1 cellular context compared by ENCODE assay signal in genomic region chr11:62855571-62856332, GRCh38.
TF ChIP-seq lines count a peak whose summit lies in the region.

No MANE protein-coding gene starts in this region.

TF ChIP-seq in HepG2, 621 proteins besides CTCF, POLR2A, EP300 and RAD21 (continued from another document and continues in another):
- TF ChIP-seq RERE (CRISPR knock-in tag; IDR thresholded peaks at IDR 0.05; ENCODE audit: low read depth) (no peak), YEATS2 (CRISPR knock-in tag; IDR thresholded peaks at IDR 0.05; ENCODE audit: borderline replicate concordance) (peak; percentile 99), SIX1 (CRISPR knock-in tag; IDR thresholded peaks at IDR 0.05; ENCODE audit: borderline replicate concordance) (peak; percentile 56; the same call in 1 of the 2 replicates), HINFP (CRISPR knock-in tag; IDR thresholded peaks at IDR 0.05; ENCODE audit: low read depth) (0 out of 2 replicates have a peak, but pooled peaks have one; percentile 83), ZNF432 (CRISPR knock-in tag; IDR thresholded peaks at IDR 0.05; ENCODE audit: borderline replicate concordance) (0 out of 2 replicates have a peak, but pooled peaks have one; percentile 44), TEAD2 (CRISPR knock-in tag; IDR thresholded peaks at IDR 0.05) (peak; percentile 88; the same call in 1 of the 2 replicates), ZNF619 (CRISPR knock-in tag; IDR thresholded peaks at IDR 0.05) (peak; percentile 29), ZNF414 (CRISPR knock-in tag; IDR thresholded peaks at IDR 0.05) (no peak), RARA (CRISPR knock-in tag; IDR thresholded peaks at IDR 0.05) (no peak; the same call in none of the 2 replicates), MTF2 (CRISPR knock-in tag; IDR thresholded peaks at IDR 0.05; ENCODE audit: borderline replicate concordance) (no peak), MEIS1 (CRISPR knock-in tag; IDR thresholded peaks at IDR 0.05; ENCODE audit: borderline replicate concordance) (peak; percentile 75), PRDM15 (CRISPR knock-in tag; IDR thresholded peaks at IDR 0.05) (peak; percentile 65), NCOA2 (CRISPR knock-in tag; IDR thresholded peaks at IDR 0.05) (peak; percentile 57), ZNF747 (CRISPR knock-in tag; IDR thresholded peaks at IDR 0.05; ENCODE audit: borderline replicate concordance) (peak; percentile 98), HBP1 (CRISPR knock-in tag; IDR thresholded peaks at IDR 0.05; ENCODE audit: low read depth) (peak; percentile 93), PRMT3 (CRISPR knock-in tag; IDR thresholded peaks at IDR 0.05; ENCODE audit: borderline replicate concordance, low read depth) (no peak), HDAC6 (IDR thresholded peaks at IDR 0.05; ENCODE audit: low read depth, low read length) (peak; percentile 89), ZNF362 (CRISPR knock-in tag; IDR thresholded peaks at IDR 0.05; ENCODE audit: borderline replicate concordance) (peak; percentile 71; the same call in 1 of the 2 replicates), MEF2D (CRISPR knock-in tag; IDR thresholded peaks at IDR 0.05) (peak; percentile 90), NCOA1 (CRISPR knock-in tag; IDR thresholded peaks at IDR 0.05) (no peak; the same call in 1 of the 2 replicates), BCLAF1 (IDR thresholded peaks at IDR 0.05) (no peak), ZNF275 (CRISPR knock-in tag; IDR thresholded peaks at IDR 0.05; ENCODE audit: borderline replicate concordance) (peak; percentile 98), DDIT3 (CRISPR knock-in tag; IDR thresholded peaks at IDR 0.05) (no peak), SMARCE1 (IDR thresholded peaks at IDR 0.05; ENCODE audit: borderline replicate concordance) (no peak), ONECUT2 (CRISPR knock-in tag; IDR thresholded peaks at IDR 0.05) (0 out of 2 replicates have a peak, but pooled peaks have one; percentile 48), RBFOX2 (IDR thresholded peaks at IDR 0.05; ENCODE audit: low read depth, low read length) (peak; percentile 89), ERF (CRISPR knock-in tag; IDR thresholded peaks at IDR 0.05) (peak; percentile 95), ZNF678 (CRISPR knock-in tag; IDR thresholded peaks at IDR 0.05) (peak; percentile 38; the same call in 1 of the 2 replicates), RFXANK (CRISPR knock-in tag; IDR thresholded peaks at IDR 0.05) (no peak), XRCC5 (optimal IDR thresholded peaks at IDR 0.05; ENCODE audit: low read length) (no peak), PAXIP1 (CRISPR knock-in tag; conservative IDR thresholded peaks at IDR 0.05) (peak; percentile 58)
